ENCODE assay signal across 1 cellular context in genomic region chr5:164941102-164941501, GRCh38.
A peak's percentile ranks its signal among the peaks of the same experiment; 100 is the strongest.
TF ChIP-seq lines count a peak whose summit lies in the region.

No MANE protein-coding gene starts in this region.

TF ChIP-seq in SK-N-SH treated with all-trans-retinoic acid at 6 μM for 48 hours, 23 proteins besides CTCF, POLR2A, EP300 and RAD21 (continued from another document):
- TF ChIP-seq POU6F1 (CRISPR knock-in tag; IDR thresholded peaks at IDR 0.05; ENCODE audit: borderline replicate concordance, low read depth) = no peak
- TF ChIP-seq CREB5 (CRISPR knock-in tag; IDR thresholded peaks at IDR 0.05; ENCODE audit: low read depth) = no peak
- TF ChIP-seq ZFP30 (CRISPR knock-in tag; IDR thresholded peaks at IDR 0.05) = no peak
- no peak for TF ChIP-seq BACH2 (CRISPR knock-in tag; IDR thresholded peaks at IDR 0.05; ENCODE audit: borderline replicate concordance)
- TF ChIP-seq ISL1 (CRISPR knock-in tag; IDR thresholded peaks at IDR 0.05) = 0 out of 2 replicates have a peak, but pooled peaks have one; percentile 25
- TF ChIP-seq ZFP3 (CRISPR knock-in tag; IDR thresholded peaks at IDR 0.05) = no peak
